8 cellular contexts compared by ENCODE assay signal in the genomic region with DNA sequence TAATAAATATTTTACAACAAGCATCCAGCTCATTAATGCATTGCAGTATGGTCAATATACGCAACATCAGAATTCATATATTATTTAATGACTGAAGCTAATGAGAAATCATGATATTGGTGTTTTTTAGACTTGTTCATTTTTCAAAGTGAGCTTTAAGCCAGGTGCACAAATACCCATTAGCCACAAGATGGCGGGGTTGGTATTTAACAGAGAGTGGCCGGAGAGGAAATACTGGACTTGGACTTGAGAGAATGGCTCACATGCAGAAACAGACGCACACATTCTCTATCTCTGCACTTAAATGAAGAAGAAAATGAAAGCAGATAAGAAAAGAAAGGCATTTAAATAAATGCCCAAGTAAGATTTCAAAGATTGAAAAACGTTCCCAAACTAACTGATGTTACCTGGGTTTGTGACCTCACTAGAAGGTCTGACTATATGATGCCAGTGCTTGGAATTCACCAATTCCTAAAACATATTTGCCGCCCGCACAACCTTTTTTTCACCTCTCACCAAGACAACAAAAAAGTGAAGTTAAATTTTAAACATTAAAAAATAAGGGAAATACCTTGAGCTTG. TPM values are rescaled to one million over a fixed set of nuclear protein-coding genes. Genes with fewer than 3 reads are reported as not detected.
DNase-seq lines count a peak whose midpoint lies in the region; ATAC-seq, FAIRE-seq and TF ChIP-seq lines count a peak whose summit lies in the region.

No MANE protein-coding gene starts in this region.

- CTCF ChIA-PET in AG04449 (lab: Yijun Ruan, JAX) = interaction anchor here (0.7 to 6.3 kb wide), 25 partner anchors 8 to 1433 kb away, joined by 3 to 113 read pairs (median 5); a partner anchor contains a TSS

- no peak overlapping the region for H2AFZ ChIP-seq in osteoblast (ENCODE audit: low read length)

- no peak overlapping the region for H3K4me2 ChIP-seq in osteoblast (ENCODE audit: insufficient read depth, low read length)

- POLR2A ChIA-PET in AG04449 (lab: Yijun Ruan, JAX) = no interaction called here

- peak; percentile 86 for FAIRE-seq in TTC549 (lab: Jason Lieb, UNC)

- TF ChIP-seq CTCF in AG04449 (IDR thresholded peaks at IDR 0.05; ENCODE audit: insufficient read depth, low read length, missing control alignments) = peak; percentile 50
- TF ChIP-seq CTCF in GM06990 (IDR thresholded peaks at IDR 0.05; ENCODE audit: insufficient read depth, low read length, poor library complexity, severe bottlenecking) = peak; percentile 84
- TF ChIP-seq CTCF in foreskin fibroblast (IDR thresholded peaks at IDR 0.05; ENCODE audit: low read depth, low read length) = peak; percentile 75
- TF ChIP-seq CTCF in osteoblast (IDR thresholded peaks at IDR 0.05; ENCODE audit: extremely low read depth, low read depth, low read length) = peak; percentile 78

- H3K36me3 ChIP-seq in GM06990 (ENCODE audit: control insufficient read depth, insufficient read depth, low read length) (no peaks in the 10 kb centered on the region), osteoblast (ENCODE audit: insufficient read depth, low read length) (no peaks in the 10 kb centered on the region)

- no peaks in the 10 kb centered on the region for H3K79me2 ChIP-seq in osteoblast (ENCODE audit: insufficient read depth, low read length)

- no peaks in the 10 kb centered on the region for H3K4me1 ChIP-seq in osteoblast (ENCODE audit: insufficient read depth, low read length)

- H3K27me3 ChIP-seq in GM06990 (replicated peaks; ENCODE audit: control insufficient read depth, insufficient read depth, low read length) (no peaks in the 10 kb centered on the region), osteoblast (ENCODE audit: insufficient read depth, low read length) (no peaks in the 10 kb centered on the region)

- H3K4me3 ChIP-seq in AG04449 (ENCODE audit: low read depth, low read length) = no peak overlapping the region
- H3K4me3 ChIP-seq in GM06990 (replicated peaks; ENCODE audit: low read depth, low read length) = no peak overlapping the region
- H3K4me3 ChIP-seq in foreskin fibroblast (ENCODE audit: low read depth in 1 of 2, low read length in 2 of 2) = no peak overlapping the region
- H3K4me3 ChIP-seq in osteoblast (ENCODE audit: insufficient read depth, low read length) = no peak overlapping the region

- H4K20me1 ChIP-seq in osteoblast (ENCODE audit: insufficient read depth, low read length) = no peaks in the 10 kb centered on the region

- no peaks in the 10 kb centered on the region for H3K9me3 ChIP-seq in osteoblast (ENCODE audit: low read depth, low read length)

- peak; percentile 75 for ATAC-seq in HG02571 (IDR thresholded peaks at IDR 0.05; ENCODE audit: unreplicated experiment)

- DNase-seq in AG04449 (ENCODE audit: low read depth, low spot score) (no peak), GM06990 (ENCODE audit: extremely low read depth, insufficient read length) (peak; percentile 14), MV-4-11 (lab: John Stamatoyannopoulos, UW) (peak; percentile 47), foreskin fibroblast (peak; percentile 33 to 50), osteoblast (ENCODE audit: insufficient read length, low spot score, missing footprints) (peak; percentile 83), NK-92 (lab: John Stamatoyannopoulos, UW; ENCODE audit: unreplicated experiment) (no peak)

- no peak overlapping the region for H3K27ac ChIP-seq in osteoblast (ENCODE audit: low read depth, low read length)

RNA-seq across cellular contexts. Expression of a gene that starts 21.2 kb away (rescaled TPM):
- 62.5 and 76.0 TPM in 2 replicates for total RNA-seq in osteoblast

Comparison
In these comparisons a context has a peak if more than half of its experiments do, and no peak if none do; other contexts are left out.
1. DNase-seq: peak in GM06990 (single experiment), MV-4-11 (single experiment), foreskin fibroblast (2 of 2) and osteoblast (single experiment); none in AG04449 (single experiment) and NK-92 (single experiment).
2. Peak in every context shown above with its lines, with median percentiles within 50 percentile points of each other: CTCF ChIP-seq.